ENCODE assay signal across 8 cellular contexts in genomic region chr4:182806259-182807252, GRCh38.
DNase-seq lines count a peak whose midpoint lies in the region; ATAC-seq and TF ChIP-seq lines count a peak whose summit lies in the region.

No MANE protein-coding gene starts in this region.

- peaks cover 25% of the 10 kb centered on the region for H3K4me1 ChIP-seq in mesenchymal stem cell (ENCODE audit: control insufficient read depth, insufficient read depth, low read depth, low read length)

- peaks cover 14% of the 10 kb centered on the region for H3K27me3 Mint-ChIP-seq in activated CD8-positive, alpha-beta T cell treated with anti-CD3 and anti-CD28 coated beads for 36 hours
- H3K27me3 Mint-ChIP-seq in effector memory CD8-positive, alpha-beta T cell = no peaks in the 10 kb centered on the region

- peak overlapping the region; percentile 25 for H3K27ac Mint-ChIP-seq in activated CD8-positive, alpha-beta T cell treated with anti-CD3 and anti-CD28 coated beads for 36 hours
- H3K27ac Mint-ChIP-seq in effector memory CD8-positive, alpha-beta T cell = peak overlapping the region in 1 of 2 donors; percentile 81

- H3K79me1 ChIP-seq in mesenchymal stem cell (replicated peaks; ENCODE audit: low read length, poor library complexity, severe bottlenecking) = no peaks in the 10 kb centered on the region

- TF ChIP-seq CTCF in AG04450 (IDR thresholded peaks at IDR 0.05; ENCODE audit: low read depth, low read length) = peak; percentile 90
- TF ChIP-seq CTCF in activated CD8-positive, alpha-beta T cell treated with anti-CD3 and anti-CD28 coated beads for 36 hours (IDR thresholded peaks at IDR 0.05) = peak; percentile 84

- peak overlapping the region in 1 of 2 experiments; percentile 33 for H3K4ac ChIP-seq in mesenchymal stem cell (ENCODE audit: low read depth in 1 of 2, low read length in 2 of 2)

- H3K27ac ChIP-seq in AG04450 (ENCODE audit: low read depth, low read length) (peak overlapping the region; percentile 47), mesenchymal stem cell (ENCODE audit: low read length, poor library complexity, severe bottlenecking) (peak overlapping the region; percentile 59)

- peak overlapping the region; percentile 78 for H3K4me2 ChIP-seq in mesenchymal stem cell (ENCODE audit: low read length, poor library complexity, severe bottlenecking)

- H3K4me1 Mint-ChIP-seq in activated CD8-positive, alpha-beta T cell treated with anti-CD3 and anti-CD28 coated beads for 36 hours (ENCODE audit: low read depth) = peaks cover 18% of the 10 kb centered on the region
- peaks cover 16 to 17% of the 10 kb centered on the region in 2 donors for H3K4me1 Mint-ChIP-seq in effector memory CD8-positive, alpha-beta T cell (ENCODE audit: low read depth in 2 of 2)

- peak overlapping the region; percentile 10 for H4K8ac ChIP-seq in mesenchymal stem cell (ENCODE audit: low read length)

- H3K9me3 Mint-ChIP-seq in activated CD8-positive, alpha-beta T cell treated with anti-CD3 and anti-CD28 coated beads for 36 hours = peaks cover 3% of the 10 kb centered on the region
- no peaks in the 10 kb centered on the region for H3K9me3 Mint-ChIP-seq in effector memory CD8-positive, alpha-beta T cell

- no peak overlapping the region for H2BK120ac ChIP-seq in mesenchymal stem cell (ENCODE audit: low read depth, low read length)

- CTCF ChIA-PET in AG04450 (lab: Charles Lee) = interaction anchor here (0.6 to 1.6 kb wide), 83 partner anchors 10 to 1661 kb away, joined by 3 to 17 read pairs (median 4); no protein-coding TSS in a partner anchor
- CTCF ChIA-PET in activated CD8-positive, alpha-beta T cell treated with anti-CD3 and anti-CD28 coated beads for 36 hours (lab: Charles Lee) = interaction anchor here (0.9 to 1.1 kb wide), 2 partner anchors 11 to 1663 kb away, joined by 3 read pairs; no protein-coding TSS in a partner anchor

- no peaks in the 10 kb centered on the region for H3K36me3 Mint-ChIP-seq in activated CD8-positive, alpha-beta T cell treated with anti-CD3 and anti-CD28 coated beads for 36 hours (ENCODE audit: low read depth)
- no peaks in the 10 kb centered on the region for H3K36me3 Mint-ChIP-seq in effector memory CD8-positive, alpha-beta T cell (ENCODE audit: insufficient read depth)

- WGBS in mesenchymal stem cell = 4% methylated on average over 68 of the region's 68 CpGs

- H3K14ac ChIP-seq in mesenchymal stem cell (ENCODE audit: low read length in 2 of 2) = no peak overlapping the region

- H3K23ac ChIP-seq in mesenchymal stem cell (ENCODE audit: low read length in 2 of 2) = peak overlapping the region in 1 of 2 experiments; percentile 54

- H3K4me3 ChIP-seq in AG04450 (ENCODE audit: low read depth, low read length) = peak overlapping the region; percentile 56
- peak overlapping the region; percentile 57 to 79 for H3K4me3 ChIP-seq in mesenchymal stem cell (ENCODE audit: insufficient read depth in 1 of 2, low read depth in 1 of 2, low read length in 2 of 2)

- no peak overlapping the region for H2BK5ac ChIP-seq in mesenchymal stem cell (ENCODE audit: low read depth, low read length, poor library complexity, severe bottlenecking)

- peak; percentile 58 for ATAC-seq in GM18511 (IDR thresholded peaks at IDR 0.05; ENCODE audit: unreplicated experiment)
- ATAC-seq in HG03025 (IDR thresholded peaks at IDR 0.05; ENCODE audit: low FRiP score, unreplicated experiment) = peak; percentile 50
- ATAC-seq in activated CD8-positive, alpha-beta T cell treated with anti-CD3 and anti-CD28 coated beads for 36 hours = peak; percentile 43
- peak; percentile 29 for ATAC-seq in effector memory CD8-positive, alpha-beta T cell (replicated peaks)

- DNase-seq in AG04450 (ENCODE audit: low read depth, low spot score) (no peak), NCI-H526 (lab: John Stamatoyannopoulos, UW) (peak; percentile 8 to 77), mesenchymal stem cell (peak; percentile 75)
- DNase-seq in activated CD8-positive, alpha-beta T cell treated with anti-CD3 and anti-CD28 coated beads for 36 hours = peak; percentile 73
- DNase-seq in effector memory CD8-positive, alpha-beta T cell = peak; percentile 46 to 54 (median 46)
- peak; percentile 44 for DNase-seq in stimulated activated CD8-positive, alpha-beta memory T cell treated with anti-CD3 and anti-CD28 coated beads, Interleukin-12 subunit alpha, Interleukin-12 subunit beta, amount 100 ng/mL, for 1 hour (ENCODE audit: low read depth)

- POLR2A ChIA-PET in AG04450 (lab: Yijun Ruan, JAX) = interaction anchor here (0.6 kb wide), 3 partner anchors 348 to 838 kb away, joined by 3 to 4 read pairs (median 4); no protein-coding TSS in a partner anchor
- POLR2A ChIA-PET in activated CD8-positive, alpha-beta T cell treated with anti-CD3 and anti-CD28 coated beads for 36 hours (lab: Charles Lee) = interaction anchor here (0.6 kb wide), 1 partner anchor 1637 kb away, joined by 3 read pairs; no protein-coding TSS in a partner anchor

- peak overlapping the region; percentile 45 to 85 for H3K18ac ChIP-seq in mesenchymal stem cell (ENCODE audit: low read depth in 1 of 2, low read length in 2 of 2)

- H2AK5ac ChIP-seq in mesenchymal stem cell (ENCODE audit: low read length, severe bottlenecking) = no peak overlapping the region

- H3K36me3 ChIP-seq in mesenchymal stem cell (ENCODE audit: control insufficient read depth in 1 of 2, insufficient read depth in 2 of 2, low read depth in 1 of 2, low read length in 2 of 2) = no peaks in the 10 kb centered on the region

- H3K9ac ChIP-seq in mesenchymal stem cell (ENCODE audit: low read length) = peak overlapping the region; percentile 74

- H3K27me3 ChIP-seq in AG04450 (ENCODE audit: control insufficient read depth, insufficient read depth, low read length) (no peaks in the 10 kb centered on the region), mesenchymal stem cell (ENCODE audit: control insufficient read depth in 1 of 2, insufficient read depth in 1 of 2, low read length in 2 of 2) (no peaks in the 10 kb centered on the region)

- peak overlapping the region; percentile 21 for H2AFZ ChIP-seq in mesenchymal stem cell (ENCODE audit: low read depth, low read length)

- peak overlapping the region; percentile 54 for H3K4me3 Mint-ChIP-seq in activated CD8-positive, alpha-beta T cell treated with anti-CD3 and anti-CD28 coated beads for 36 hours
- peak overlapping the region; percentile 75 to 83 for H3K4me3 Mint-ChIP-seq in effector memory CD8-positive, alpha-beta T cell

- H2BK15ac ChIP-seq in mesenchymal stem cell (ENCODE audit: low read depth, poor library complexity, severe bottlenecking) = no peak overlapping the region

- peak overlapping the region; percentile 70 for H4K91ac ChIP-seq in mesenchymal stem cell (ENCODE audit: low read length)

- H2BK12ac ChIP-seq in mesenchymal stem cell (ENCODE audit: low read length in 2 of 2) = no peak overlapping the region

- peaks cover 40% of the 10 kb centered on the region for H3K9me3 ChIP-seq in AG04450 (ENCODE audit: control insufficient read depth, insufficient read depth, low read length)
- H3K9me3 ChIP-seq in mesenchymal stem cell (ENCODE audit: control insufficient read depth, low read length) = no peaks in the 10 kb centered on the region

- intact Hi-C loops in activated CD8-positive, alpha-beta T cell treated with anti-CD3 and anti-CD28 coated beads for 36 hours (cut with micrococcal nuclease) = loop anchor here (10.0 kb wide), 1 partner anchor 332 kb away; no protein-coding TSS in a partner anchor
